Comparison of ENCODE assay signal across 21 cellular contexts in the genomic region with DNA sequence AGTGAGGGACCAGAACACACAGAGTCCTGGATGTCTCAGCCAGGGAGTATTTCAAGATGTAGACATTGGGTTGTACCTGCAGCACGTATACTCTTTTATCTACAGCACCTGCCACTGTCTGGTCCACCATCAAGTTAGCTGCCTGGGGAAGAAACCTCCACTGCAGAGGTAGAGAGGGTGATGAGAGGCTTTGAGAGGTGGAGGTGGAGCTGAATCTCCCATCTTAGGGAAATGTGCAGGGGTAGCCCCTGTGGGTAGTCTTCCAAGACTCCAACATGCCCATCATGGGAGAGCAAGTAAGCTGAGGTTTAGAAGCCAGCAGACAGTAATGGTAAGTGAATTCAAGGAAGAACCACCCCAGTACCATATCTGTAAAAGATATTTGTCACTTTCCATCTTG.
A peak's percentile ranks its signal among the peaks of the same experiment; 100 is the strongest.
DNase-seq lines count a peak whose midpoint lies in the region; ATAC-seq and TF ChIP-seq lines count a peak whose summit lies in the region.
"Had no signal": no experiment of that assay in that cellular context is flagged by ENCODE, and none has a peak within 500 bp of the region (broad histone marks: within the 10 kb centered on the region; RNA-seq: fewer than 3 reads in every experiment).

No MANE protein-coding gene starts in this region.

- no peaks in the 10 kb centered on the region for H3K27me3 Mint-ChIP-seq in osteocyte (ENCODE audit: unreplicated experiment)

- H3K4me3 Mint-ChIP-seq in osteocyte (ENCODE audit: unreplicated experiment) = no peak overlapping the region
- H3K4me3 Mint-ChIP-seq: CD14-positive monocyte; CD4-positive, alpha-beta memory T cell; CD4-positive, CD25-positive, alpha-beta regulatory T cell; CD8-positive, alpha-beta memory T cell had no signal

- H3K4me1 ChIP-seq in esophagus muscularis mucosa (no peaks in the 10 kb centered on the region), vagina (no peaks in the 10 kb centered on the region)
- H3K4me1 ChIP-seq: BE2C, BLaER1 had no signal

- H3K27me3 ChIP-seq in esophagus muscularis mucosa (peaks cover 0 to 6% (median 0%) of the 10 kb centered on the region in 4 donors), vagina (no peaks in the 10 kb centered on the region)
- H3K27me3 ChIP-seq: BE2C, BLaER1 had no signal

- no peak for ATAC-seq in GM19023 (IDR thresholded peaks at IDR 0.05; ENCODE audit: unreplicated experiment)
- ATAC-seq: GM12878 had no signal

- DNase-seq in esophagus muscularis mucosa (ENCODE audit: extremely low spot score) (peak; percentile 55), osteocyte (ENCODE audit: extremely low spot score, unreplicated experiment) (peak; percentile 51), vagina (ENCODE audit: extremely low spot score in 2 of 2) (peak; percentile 49 to 69), DMS153 (lab: John Stamatoyannopoulos, UW) (no peak)
- DNase-seq: 8988T; ACHN; BE2C; C1 segment of cervical spinal cord; CD4-positive, alpha-beta memory T cell; CD4-positive, CD25-positive, alpha-beta regulatory T cell; CD8-positive, alpha-beta memory T cell; COR-L47; DMS 273 treated with DMSO at 0.1 percent for 48 hours; DMS79; DND-41; EL; GDM1 had no signal

- H3K27ac ChIP-seq in esophagus muscularis mucosa (replicated peaks in 1 of 4) (no peak overlapping the region), vagina (no peak overlapping the region)
- H3K27ac ChIP-seq: BLaER1 had no signal

- no peak for TF ChIP-seq CTCF in esophagus muscularis mucosa (IDR thresholded peaks at IDR 0.05)
- no peak for TF ChIP-seq CTCF in osteocyte (IDR thresholded peaks at IDR 0.05)
- no peak for TF ChIP-seq CTCF in vagina (IDR thresholded peaks at IDR 0.05)

- no peak overlapping the region for H3K4me3 ChIP-seq in esophagus muscularis mucosa
- no peak overlapping the region for H3K4me3 ChIP-seq in vagina
- H3K4me3 ChIP-seq: BLaER1, GM12878 had no signal

- H3K36me3 ChIP-seq in esophagus muscularis mucosa (no peaks in the 10 kb centered on the region), vagina (no peaks in the 10 kb centered on the region)
- H3K36me3 ChIP-seq: BE2C, BLaER1 had no signal

- intact Hi-C loops in esophagus muscularis mucosa (cut with DNase I) (no loop called here), vagina (cut with DNase I) (no loop called here)

- H3K9me3 Mint-ChIP-seq in osteocyte (ENCODE audit: unreplicated experiment) = peaks cover 34% of the 10 kb centered on the region

- whole genome bisulfite sequencing in esophagus muscularis mucosa = 80% methylated on average over 1 of the region's 1 CpG

- no peak overlapping the region for H3K27ac Mint-ChIP-seq in osteocyte (ENCODE audit: unreplicated experiment)
- H3K27ac Mint-ChIP-seq: CD14-positive monocyte; CD4-positive, alpha-beta memory T cell; CD4-positive, CD25-positive, alpha-beta regulatory T cell; CD8-positive, alpha-beta memory T cell had no signal

- no peak for TF ChIP-seq POLR2A in esophagus muscularis mucosa (IDR thresholded peaks at IDR 0.05; ENCODE audit: low read depth)
- TF ChIP-seq POLR2A in vagina (IDR thresholded peaks at IDR 0.05) = no peak

- H3K9me3 ChIP-seq in esophagus muscularis mucosa = no peaks in the 10 kb centered on the region
- H3K9me3 ChIP-seq in vagina = no peaks in the 10 kb centered on the region
- H3K9me3 ChIP-seq: BE2C, BLaER1 had no signal

- no peaks in the 10 kb centered on the region for H3K4me1 Mint-ChIP-seq in osteocyte (ENCODE audit: unreplicated experiment)
- H3K4me1 Mint-ChIP-seq: CD14-positive monocyte; CD4-positive, alpha-beta memory T cell; CD4-positive, CD25-positive, alpha-beta regulatory T cell; CD8-positive, alpha-beta memory T cell had no signal

- H3K36me3 Mint-ChIP-seq in osteocyte (ENCODE audit: unreplicated experiment) = no peaks in the 10 kb centered on the region
- H3K36me3 Mint-ChIP-seq: CD14-positive monocyte; CD4-positive, alpha-beta memory T cell; CD4-positive, CD25-positive, alpha-beta regulatory T cell; CD8-positive, alpha-beta memory T cell had no signal

- TF ChIP-seq EP300 in esophagus muscularis mucosa (IDR thresholded peaks at IDR 0.05) = no peak
